1 cellular context compared by ENCODE assay signal in the genomic region with DNA sequence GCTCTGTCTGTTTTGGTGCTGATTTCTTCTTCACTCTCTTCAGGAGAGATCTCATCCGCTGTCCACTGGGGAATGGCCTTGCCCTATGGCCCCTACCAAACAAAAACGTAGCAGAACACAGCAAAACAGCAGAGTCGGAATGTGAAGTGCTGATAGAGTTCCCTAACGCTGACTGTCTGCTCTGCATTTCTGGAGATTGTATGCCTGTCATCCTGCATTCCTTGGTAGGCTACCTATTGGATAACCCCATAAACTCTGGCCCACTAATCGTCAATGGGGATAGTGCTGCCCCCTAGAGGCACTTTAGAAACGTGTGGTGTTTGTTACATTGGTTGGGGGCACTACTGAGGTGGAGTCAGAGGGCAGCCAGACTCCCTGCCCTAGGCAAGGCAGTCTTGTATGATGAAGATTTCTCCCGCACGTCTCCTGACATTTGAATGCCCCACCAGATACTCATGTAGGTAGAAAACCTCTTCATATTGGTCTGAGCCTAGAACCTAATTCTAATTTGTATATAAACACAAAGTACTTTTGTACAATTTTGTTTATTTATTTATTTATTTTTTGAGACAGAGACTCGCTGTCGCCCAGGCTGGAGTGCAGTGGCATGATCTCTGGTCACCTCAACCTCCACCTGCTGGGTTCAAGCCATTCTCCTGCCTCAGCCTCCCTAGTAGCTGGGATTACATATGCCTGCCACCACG.
TF ChIP-seq lines count a peak whose summit lies in the region.

No MANE protein-coding gene starts in this region.

TF ChIP-seq in HEK293, 187 proteins besides CTCF, POLR2A, EP300 and RAD21 (continued from another document):
- TF ChIP-seq, protein P1, sequence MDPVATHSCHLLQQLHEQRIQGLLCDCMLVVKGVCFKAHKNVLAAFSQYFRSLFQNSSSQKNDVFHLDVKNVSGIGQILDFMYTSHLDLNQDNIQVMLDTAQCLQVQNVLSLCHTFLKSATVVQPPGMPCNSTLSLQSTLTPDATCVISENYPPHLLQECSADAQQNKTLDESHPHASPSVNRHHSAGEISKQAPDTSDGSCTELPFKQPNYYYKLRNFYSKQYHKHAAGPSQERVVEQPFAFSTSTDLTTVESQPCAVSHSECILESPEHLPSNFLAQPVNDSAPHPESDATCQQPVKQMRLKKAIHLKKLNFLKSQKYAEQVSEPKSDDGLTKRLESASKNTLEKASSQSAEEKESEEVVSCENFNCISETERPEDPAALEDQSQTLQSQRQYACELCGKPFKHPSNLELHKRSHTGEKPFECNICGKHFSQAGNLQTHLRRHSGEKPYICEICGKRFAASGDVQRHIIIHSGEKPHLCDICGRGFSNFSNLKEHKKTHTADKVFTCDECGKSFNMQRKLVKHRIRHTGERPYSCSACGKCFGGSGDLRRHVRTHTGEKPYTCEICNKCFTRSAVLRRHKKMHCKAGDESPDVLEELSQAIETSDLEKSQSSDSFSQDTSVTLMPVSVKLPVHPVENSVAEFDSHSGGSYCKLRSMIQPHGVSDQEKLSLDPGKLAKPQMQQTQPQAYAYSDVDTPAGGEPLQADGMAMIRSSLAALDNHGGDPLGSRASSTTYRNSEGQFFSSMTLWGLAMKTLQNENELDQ (tag by site-specific recombination; IDR thresholded peaks at IDR 0.05; ENCODE audit: low read depth): no peak
- TF ChIP-seq ZNF157 (tag by site-specific recombination; IDR thresholded peaks at IDR 0.05) (no peak), BCL6B (tag by site-specific recombination; IDR thresholded peaks at IDR 0.05) (no peak), ZNF354C (tag by site-specific recombination; IDR thresholded peaks at IDR 0.05; ENCODE audit: borderline replicate concordance, low read depth) (no peak), BCL11B (tag by site-specific recombination; IDR thresholded peaks at IDR 0.05; ENCODE audit: low read depth) (peak; percentile 55; the same call in 1 of the 2 replicates), ZNF654 (tag by site-specific recombination; IDR thresholded peaks at IDR 0.05; ENCODE audit: low read depth) (peak; percentile 57), SETDB1 (IDR thresholded peaks at IDR 0.05; ENCODE audit: insufficient read length, low read length) (no peak), ZNF560 (tag by site-specific recombination; IDR thresholded peaks at IDR 0.05; ENCODE audit: borderline replicate concordance) (no peak), ZNF48 (tag by site-specific recombination; IDR thresholded peaks at IDR 0.05) (no peak), ZNF791 (tag by site-specific recombination; IDR thresholded peaks at IDR 0.05) (no peak), ZNF18 (tag by site-specific recombination; IDR thresholded peaks at IDR 0.05) (no peak), ZNF24 (tag by site-specific recombination; IDR thresholded peaks at IDR 0.05) (no peak), ZNF837 (tag by site-specific recombination; IDR thresholded peaks at IDR 0.05) (no peak), ZNF366 (tag by site-specific recombination; conservative IDR thresholded peaks at IDR 0.05) (0 out of 2 replicates have a peak, but pooled peaks have one; percentile 25), ZNF623 (tag by site-specific recombination; IDR thresholded peaks at IDR 0.05) (no peak), ZNF398 (tag by site-specific recombination; IDR thresholded peaks at IDR 0.05) (no peak), ZNF174 (tag by site-specific recombination; IDR thresholded peaks at IDR 0.05) (no peak), YY1 (tag by site-specific recombination; IDR thresholded peaks at IDR 0.05) (no peak)
- TF ChIP-seq, protein P2, sequence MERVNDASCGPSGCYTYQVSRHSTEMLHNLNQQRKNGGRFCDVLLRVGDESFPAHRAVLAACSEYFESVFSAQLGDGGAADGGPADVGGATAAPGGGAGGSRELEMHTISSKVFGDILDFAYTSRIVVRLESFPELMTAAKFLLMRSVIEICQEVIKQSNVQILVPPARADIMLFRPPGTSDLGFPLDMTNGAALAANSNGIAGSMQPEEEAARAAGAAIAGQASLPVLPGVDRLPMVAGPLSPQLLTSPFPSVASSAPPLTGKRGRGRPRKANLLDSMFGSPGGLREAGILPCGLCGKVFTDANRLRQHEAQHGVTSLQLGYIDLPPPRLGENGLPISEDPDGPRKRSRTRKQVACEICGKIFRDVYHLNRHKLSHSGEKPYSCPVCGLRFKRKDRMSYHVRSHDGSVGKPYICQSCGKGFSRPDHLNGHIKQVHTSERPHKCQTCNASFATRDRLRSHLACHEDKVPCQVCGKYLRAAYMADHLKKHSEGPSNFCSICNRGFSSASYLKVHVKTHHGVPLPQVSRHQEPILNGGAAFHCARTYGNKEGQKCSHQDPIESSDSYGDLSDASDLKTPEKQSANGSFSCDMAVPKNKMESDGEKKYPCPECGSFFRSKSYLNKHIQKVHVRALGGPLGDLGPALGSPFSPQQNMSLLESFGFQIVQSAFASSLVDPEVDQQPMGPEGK (tag by site-specific recombination; IDR thresholded peaks at IDR 0.05): peak; percentile 22; the same call in 1 of the 2 replicates
- TF ChIP-seq, protein P3, sequence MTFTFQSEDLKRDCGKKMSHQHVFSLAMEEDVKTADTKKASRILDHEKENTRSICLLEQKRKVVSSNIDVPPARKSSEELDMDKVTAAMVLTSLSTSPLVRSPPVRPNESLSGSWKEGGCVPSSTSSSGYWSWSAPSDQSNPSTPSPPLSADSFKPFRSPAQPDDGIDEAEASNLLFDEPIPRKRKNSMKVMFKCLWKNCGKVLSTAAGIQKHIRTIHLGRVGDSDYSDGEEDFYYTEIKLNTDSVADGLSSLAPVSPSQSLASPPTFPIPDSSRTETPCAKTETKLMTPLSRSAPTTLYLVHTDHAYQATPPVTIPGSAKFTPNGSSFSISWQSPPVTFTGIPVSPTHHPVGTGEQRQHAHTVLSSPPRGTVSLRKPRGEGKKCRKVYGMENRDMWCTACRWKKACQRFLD (tag by site-specific recombination; IDR thresholded peaks at IDR 0.05): no peak
